ENCODE assay signal across 8 cellular contexts in the genomic region with DNA sequence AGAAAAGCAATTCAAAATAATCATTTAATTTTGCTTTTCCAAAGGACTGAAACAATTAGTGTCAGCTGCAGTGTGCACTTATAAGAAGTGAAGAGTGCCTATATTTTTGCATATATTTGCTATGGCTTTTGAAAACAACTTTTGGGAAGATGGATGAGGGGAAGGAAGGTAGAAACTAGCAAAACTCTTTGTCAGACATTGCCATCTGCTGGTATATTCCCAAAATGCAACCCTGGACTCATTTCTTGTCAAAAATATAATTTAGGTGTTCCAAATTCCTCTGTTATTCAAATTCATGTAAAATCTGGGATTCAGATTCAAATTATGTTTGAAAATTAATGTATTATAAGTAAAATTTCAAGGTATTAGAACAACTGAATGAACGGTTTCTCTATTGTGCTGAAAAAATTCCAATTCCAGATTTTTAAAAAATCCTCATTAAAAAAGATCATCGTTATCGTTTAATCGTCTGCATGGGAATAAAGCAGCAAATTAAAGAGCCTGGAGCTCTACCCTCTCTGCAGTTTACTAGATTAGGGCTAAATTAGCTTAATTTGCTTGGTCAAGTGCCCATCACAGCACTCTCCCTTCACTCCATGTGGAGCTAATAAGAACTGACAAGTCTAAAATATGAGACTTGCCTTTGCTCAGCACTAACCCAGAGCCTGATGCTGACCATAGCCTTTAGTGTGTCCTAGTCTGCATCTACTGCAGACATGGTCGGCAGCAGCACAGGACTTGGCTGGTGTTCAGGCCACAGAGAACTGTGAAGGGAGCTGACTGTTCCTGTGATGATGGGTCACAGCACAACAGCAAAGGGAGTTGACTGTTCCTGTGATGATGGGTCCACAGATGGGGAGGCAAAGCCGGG.
DNase-seq lines count a peak whose midpoint lies in the region; ATAC-seq lines count a peak whose summit lies in the region.

No MANE protein-coding gene starts in this region.

- H3K4me1 Mint-ChIP-seq in naive thymus-derived CD8-positive, alpha-beta T cell = no peaks in the 10 kb centered on the region
- H3K4me1 Mint-ChIP-seq in activated T-helper 1 cell treated with anti-CD3 and anti-CD28 coated beads, Interleukin-12 subunit alpha, Interleukin-12 subunit beta, Interleukin-2, Interleukin-4 antibody, amounts not matched to agents 30 ng/mL and 10 ng/mL and 1 ng/mL, durations not matched to agents 14 hours and 24 hours and 36 hours (ENCODE audit: low read depth) = no peaks in the 10 kb centered on the region

- no peak overlapping the region for H3K4me3 Mint-ChIP-seq in naive thymus-derived CD8-positive, alpha-beta T cell
- H3K4me3 Mint-ChIP-seq in activated T-helper 1 cell treated with anti-CD3 and anti-CD28 coated beads, Interleukin-12 subunit alpha, Interleukin-12 subunit beta, Interleukin-2, Interleukin-4 antibody, amounts not matched to agents 30 ng/mL and 10 ng/mL and 1 ng/mL, durations not matched to agents 14 hours and 24 hours and 36 hours = no peak overlapping the region

- intact Hi-C loops in sciatic nerve (cut with DNase I) = loop anchor here (5.0 kb wide), 1 partner anchor 509 kb away; no protein-coding TSS in a partner anchor
- intact Hi-C loops in activated T-helper 1 cell treated with anti-CD3 and anti-CD28 coated beads, Interleukin-12 subunit alpha, Interleukin-12 subunit beta, Interleukin-2, Interleukin-4 antibody, amounts not matched to agents 30 ng/mL and 10 ng/mL and 1 ng/mL, durations not matched to agents 14 hours and 24 hours and 36 hours (cut with micrococcal nuclease) = loop anchor here (1.0 to 5.0 kb wide), 5 partner anchors 234 to 550 kb away; no protein-coding TSS in a partner anchor

- no peaks in the 10 kb centered on the region for H3K36me3 Mint-ChIP-seq in naive thymus-derived CD8-positive, alpha-beta T cell
- no peaks in the 10 kb centered on the region for H3K36me3 Mint-ChIP-seq in activated T-helper 1 cell treated with anti-CD3 and anti-CD28 coated beads, Interleukin-12 subunit alpha, Interleukin-12 subunit beta, Interleukin-2, Interleukin-4 antibody, amounts not matched to agents 30 ng/mL and 10 ng/mL and 1 ng/mL, durations not matched to agents 14 hours and 24 hours and 36 hours (ENCODE audit: low read depth)

- POLR2A ChIA-PET in naive thymus-derived CD8-positive, alpha-beta T cell (lab: Charles Lee) = no interaction called here

- no peak overlapping the region for H3K27ac Mint-ChIP-seq in naive thymus-derived CD8-positive, alpha-beta T cell
- no peak overlapping the region for H3K27ac Mint-ChIP-seq in activated T-helper 1 cell treated with anti-CD3 and anti-CD28 coated beads, Interleukin-12 subunit alpha, Interleukin-12 subunit beta, Interleukin-2, Interleukin-4 antibody, amounts not matched to agents 30 ng/mL and 10 ng/mL and 1 ng/mL, durations not matched to agents 14 hours and 24 hours and 36 hours

- peaks cover 0 to 3% (median 0%) of the 10 kb centered on the region in 5 donors for H3K27me3 Mint-ChIP-seq in naive thymus-derived CD8-positive, alpha-beta T cell
- no peaks in the 10 kb centered on the region for H3K27me3 Mint-ChIP-seq in activated T-helper 1 cell treated with anti-CD3 and anti-CD28 coated beads, Interleukin-12 subunit alpha, Interleukin-12 subunit beta, Interleukin-2, Interleukin-4 antibody, amounts not matched to agents 30 ng/mL and 10 ng/mL and 1 ng/mL, durations not matched to agents 14 hours and 24 hours and 36 hours (ENCODE audit: insufficient read depth)

- ATAC-seq in sciatic nerve (peak; percentile 53), GM18909 (IDR thresholded peaks at IDR 0.05; ENCODE audit: poor library complexity, unreplicated experiment) (no peak)
- ATAC-seq in naive thymus-derived CD8-positive, alpha-beta T cell = no peak

- H3K9me3 Mint-ChIP-seq in naive thymus-derived CD8-positive, alpha-beta T cell = peaks cover 0 to 3% (median 0%) of the 10 kb centered on the region in 9 donors
- no peaks in the 10 kb centered on the region for H3K9me3 Mint-ChIP-seq in activated T-helper 1 cell treated with anti-CD3 and anti-CD28 coated beads, Interleukin-12 subunit alpha, Interleukin-12 subunit beta, Interleukin-2, Interleukin-4 antibody, amounts not matched to agents 30 ng/mL and 10 ng/mL and 1 ng/mL, durations not matched to agents 14 hours and 24 hours and 36 hours

- peak; percentile 28 for DNase-seq in Daoy (ENCODE audit: low read depth)
- peak; percentile 9 for DNase-seq in HS-5 (ENCODE audit: low read depth)
- peak; percentile 53 for DNase-seq in SW480 (ENCODE audit: low spot score)
- peak; percentile 77 for DNase-seq in globus pallidus (ENCODE audit: low spot score)
- no peak for DNase-seq in sciatic nerve (ENCODE audit: low spot score)
- no peak for DNase-seq in naive thymus-derived CD8-positive, alpha-beta T cell
- no peak for DNase-seq in activated T-helper 1 cell treated with anti-CD3 and anti-CD28 coated beads, Interleukin-12 subunit alpha, Interleukin-12 subunit beta, Interleukin-2, Interleukin-4 antibody, amounts not matched to agents 30 ng/mL and 10 ng/mL and 1 ng/mL, durations not matched to agents 14 hours and 24 hours and 36 hours (ENCODE audit: low spot score)

Comparison
In these comparisons a context has a peak if more than half of its experiments do, and no peak if none do; other contexts are left out.
1. DNase-seq: peak in Daoy (single experiment), HS-5 (single experiment), SW480 (single experiment) and globus pallidus (single experiment); none in sciatic nerve (single experiment), naive thymus-derived CD8-positive, alpha-beta T cell (0 of 10) and activated T-helper 1 cell treated with anti-CD3 and anti-CD28 coated beads, Interleukin-12 subunit alpha, Interleukin-12 subunit beta, Interleukin-2, Interleukin-4 antibody, amounts not matched to agents 30 ng/mL and 10 ng/mL and 1 ng/mL, durations not matched to agents 14 hours and 24 hours and 36 hours (single experiment).